Comparison of ENCODE assay signal across 18 cellular contexts in the genomic region with DNA sequence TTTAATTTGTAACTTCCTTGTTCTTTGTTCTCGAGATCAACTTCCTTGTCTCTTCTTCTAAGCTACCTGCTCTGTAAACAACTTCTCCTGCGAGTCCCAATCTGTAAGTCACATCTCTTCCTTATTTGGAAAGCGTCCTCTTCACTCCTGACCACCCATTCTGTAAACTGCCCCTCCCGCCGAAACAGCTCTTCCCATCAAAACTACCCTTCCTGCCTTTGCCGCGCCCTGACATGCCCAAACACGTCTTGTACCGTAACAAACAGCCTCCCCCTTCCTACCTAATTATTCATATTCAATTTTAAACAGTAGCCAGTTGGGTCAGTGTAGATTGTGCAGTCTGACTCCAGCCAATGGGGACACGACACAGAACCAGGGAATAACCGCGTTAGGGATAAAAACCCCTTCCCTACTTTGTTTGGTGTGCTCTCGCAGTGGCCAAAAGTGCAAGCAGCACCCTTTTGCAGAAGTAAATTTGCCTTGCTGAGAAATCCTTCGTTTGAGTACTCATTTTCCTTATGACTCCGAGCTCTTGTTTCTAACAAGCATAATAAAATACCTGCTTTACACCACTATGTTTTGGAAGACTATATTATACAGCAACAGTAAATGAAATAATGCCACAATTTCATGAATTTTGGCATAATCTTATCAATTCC. TPM values are rescaled to one million over a fixed set of nuclear protein-coding genes. Genes with fewer than 3 reads are reported as not detected.
DNase-seq lines count a peak whose midpoint lies in the region; ATAC-seq and TF ChIP-seq lines count a peak whose summit lies in the region.
"Had no signal": no experiment of that assay in that cellular context is flagged by ENCODE, and none has a peak within 500 bp of the region (broad histone marks: within the 10 kb centered on the region; RNA-seq: fewer than 3 reads in every experiment).

No MANE protein-coding gene starts in this region.

- POLR2A ChIA-PET in activated B cell treated with CpG ODN at 0.5 μM for 24 hours (lab: Charles Lee), result no interaction called here

- CTCF ChIA-PET in activated B cell treated with CpG ODN at 0.5 μM for 24 hours (lab: Charles Lee), result no interaction called here

- peaks cover 50% of the 10 kb centered on the region for H3K36me3 Mint-ChIP-seq in activated B cell treated with CpG ODN at 0.5 μM for 24 hours (ENCODE audit: low read depth)

- ATAC-seq in activated B cell treated with CpG ODN at 0.5 μM for 24 hours (ENCODE audit: low read depth), result no peak
- no peak for ATAC-seq in GM21529 (IDR thresholded peaks at IDR 0.05; ENCODE audit: unreplicated experiment)
- ATAC-seq: body of pancreas, GM23338 had no signal

- no peak overlapping the region for H3K4me3 ChIP-seq in mucosa of rectum (ENCODE audit: low read length in 2 of 2)
- H3K4me3 ChIP-seq: body of pancreas, GM23338, lung had no signal

- H3K27me3 ChIP-seq in mucosa of rectum (ENCODE audit: control insufficient read depth in 2 of 2, insufficient read depth in 2 of 2, low read length in 2 of 2), result no peaks in the 10 kb centered on the region
- H3K27me3 ChIP-seq: body of pancreas, neutrophil had no signal

- H3K36me3 ChIP-seq in mucosa of rectum (ENCODE audit: control insufficient read depth in 2 of 2, insufficient read depth in 2 of 2, low read length in 2 of 2), result peaks cover 0 to 4% of the 10 kb centered on the region in 2 donors
- H3K36me3 ChIP-seq: neutrophil had no signal

- H3K4me3 Mint-ChIP-seq in activated B cell treated with CpG ODN at 0.5 μM for 24 hours, result peak overlapping the region; percentile 50
- H3K4me3 Mint-ChIP-seq: GM23338 had no signal

- peak overlapping the region; percentile 6 to 49 for H3K27ac ChIP-seq in mucosa of rectum (ENCODE audit: low read depth in 2 of 2, low read length in 2 of 2)
- H3K27ac ChIP-seq: 22Rv1, body of pancreas, neutrophil had no signal

- DNase-seq in DMS153 (lab: John Stamatoyannopoulos, UW), result peak; percentile 41
- no peak for DNase-seq in DMS153 treated with DMSO at 0.1 percent for 48 hours (lab: John Stamatoyannopoulos, UW; ENCODE audit: unreplicated experiment)
- DNase-seq in Kasumi-1 (lab: John Stamatoyannopoulos, UW), result peak; percentile 81 to 90
- no peak for DNase-seq in activated B cell treated with CpG ODN at 0.5 μM for 24 hours
- DNase-seq in retina, result no peak
- no peak for DNase-seq in GM20000 (ENCODE audit: low spot score)
- DNase-seq: activated effector memory CD4-positive, alpha-beta T cell treated with anti-CD3 and anti-CD28 coated beads, Interleukin-2, amount 50 U/mL, for 16 hours; body of pancreas; effector CD8-positive, alpha-beta T cell; NCI-H1694; NCI-H526; stimulated activated naive CD4-positive, alpha-beta T cell had no signal

- intact Hi-C loops in activated B cell treated with CpG ODN at 0.5 μM for 24 hours (cut with micrococcal nuclease), result no loop called here

- H3K9me3 Mint-ChIP-seq in activated B cell treated with CpG ODN at 0.5 μM for 24 hours, result peaks cover 25% of the 10 kb centered on the region

- peaks cover 13 to 15% of the 10 kb centered on the region in 2 donors for H3K9me3 ChIP-seq in mucosa of rectum (ENCODE audit: control insufficient read depth in 2 of 2, low read length in 2 of 2)
- H3K9me3 ChIP-seq: body of pancreas had no signal

- H3K4me1 ChIP-seq in mucosa of rectum (ENCODE audit: control insufficient read depth in 2 of 2, insufficient read depth in 2 of 2, low read length in 2 of 2), result no peaks in the 10 kb centered on the region
- H3K4me1 ChIP-seq: body of pancreas had no signal

- H3K27me3 Mint-ChIP-seq in activated B cell treated with CpG ODN at 0.5 μM for 24 hours, result no peaks in the 10 kb centered on the region

- no peak for TF ChIP-seq CTCF in activated B cell treated with CpG ODN at 0.5 μM for 24 hours (IDR thresholded peaks at IDR 0.05)
- no peak for TF ChIP-seq CTCF in GM20000 (IDR thresholded peaks at IDR 0.05; ENCODE audit: extremely low read depth, missing control alignments)

- peak overlapping the region; percentile 79 for H3K27ac Mint-ChIP-seq in activated B cell treated with CpG ODN at 0.5 μM for 24 hours
- H3K27ac Mint-ChIP-seq: GM23338 had no signal

- no peak overlapping the region for H3K9ac ChIP-seq in mucosa of rectum (ENCODE audit: low read depth in 1 of 2, low read length in 2 of 2)

- peaks cover 15% of the 10 kb centered on the region for H3K4me1 Mint-ChIP-seq in activated B cell treated with CpG ODN at 0.5 μM for 24 hours
- H3K4me1 Mint-ChIP-seq: GM23338 had no signal

RNA-seq across cellular contexts. Expression of a gene that starts 39.8 kb away (rescaled TPM):
- total RNA-seq in activated B cell treated with CpG ODN at 0.5 μM for 24 hours, result 34.2 and 36.0 TPM in 2 replicates

RNA-seq across cellular contexts. Expression of a gene that starts 39.9 kb away (rescaled TPM):
- total RNA-seq in activated B cell treated with CpG ODN at 0.5 μM for 24 hours, result 1.2 and 2.6 TPM in 2 replicates

Comparison
In these comparisons a context has a peak if more than half of its experiments do, and no peak if none do; other contexts are left out.
1. DNase-seq: peak in DMS153 (single experiment) and Kasumi-1 (2 of 2); none in DMS153 treated with DMSO at 0.1 percent for 48 hours (single experiment), activated B cell treated with CpG ODN at 0.5 μM for 24 hours (single experiment), retina (single experiment) and GM20000 (single experiment).